1 cellular context compared by ENCODE assay signal in genomic region chr6:159013229-159013628, GRCh38.
A peak's percentile ranks its signal among the peaks of the same experiment; 100 is the strongest.
TF ChIP-seq lines count a peak whose summit lies in the region.

No MANE protein-coding gene starts in this region.

TF ChIP-seq in K562, 482 proteins besides CTCF, POLR2A, EP300 and RAD21 (continues in another document):
- TF ChIP-seq, protein P1, sequence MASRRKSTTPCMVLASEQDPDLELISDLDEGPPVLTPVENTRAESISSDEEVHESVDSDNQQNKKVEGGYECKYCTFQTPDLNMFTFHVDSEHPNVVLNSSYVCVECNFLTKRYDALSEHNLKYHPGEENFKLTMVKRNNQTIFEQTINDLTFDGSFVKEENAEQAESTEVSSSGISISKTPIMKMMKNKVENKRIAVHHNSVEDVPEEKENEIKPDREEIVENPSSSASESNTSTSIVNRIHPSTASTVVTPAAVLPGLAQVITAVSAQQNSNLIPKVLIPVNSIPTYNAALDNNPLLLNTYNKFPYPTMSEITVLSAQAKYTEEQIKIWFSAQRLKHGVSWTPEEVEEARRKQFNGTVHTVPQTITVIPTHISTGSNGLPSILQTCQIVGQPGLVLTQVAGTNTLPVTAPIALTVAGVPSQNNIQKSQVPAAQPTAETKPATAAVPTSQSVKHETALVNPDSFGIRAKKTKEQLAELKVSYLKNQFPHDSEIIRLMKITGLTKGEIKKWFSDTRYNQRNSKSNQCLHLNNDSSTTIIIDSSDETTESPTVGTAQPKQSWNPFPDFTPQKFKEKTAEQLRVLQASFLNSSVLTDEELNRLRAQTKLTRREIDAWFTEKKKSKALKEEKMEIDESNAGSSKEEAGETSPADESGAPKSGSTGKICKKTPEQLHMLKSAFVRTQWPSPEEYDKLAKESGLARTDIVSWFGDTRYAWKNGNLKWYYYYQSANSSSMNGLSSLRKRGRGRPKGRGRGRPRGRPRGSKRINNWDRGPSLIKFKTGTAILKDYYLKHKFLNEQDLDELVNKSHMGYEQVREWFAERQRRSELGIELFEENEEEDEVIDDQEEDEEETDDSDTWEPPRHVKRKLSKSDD (conservative IDR thresholded peaks at IDR 0.05; ENCODE audit: low read length), result no peak
- TF ChIP-seq ATF7 (IDR thresholded peaks at IDR 0.05), result peak; percentile 62; the same call in 1 of the 2 replicates
- TF ChIP-seq, protein P2, sequence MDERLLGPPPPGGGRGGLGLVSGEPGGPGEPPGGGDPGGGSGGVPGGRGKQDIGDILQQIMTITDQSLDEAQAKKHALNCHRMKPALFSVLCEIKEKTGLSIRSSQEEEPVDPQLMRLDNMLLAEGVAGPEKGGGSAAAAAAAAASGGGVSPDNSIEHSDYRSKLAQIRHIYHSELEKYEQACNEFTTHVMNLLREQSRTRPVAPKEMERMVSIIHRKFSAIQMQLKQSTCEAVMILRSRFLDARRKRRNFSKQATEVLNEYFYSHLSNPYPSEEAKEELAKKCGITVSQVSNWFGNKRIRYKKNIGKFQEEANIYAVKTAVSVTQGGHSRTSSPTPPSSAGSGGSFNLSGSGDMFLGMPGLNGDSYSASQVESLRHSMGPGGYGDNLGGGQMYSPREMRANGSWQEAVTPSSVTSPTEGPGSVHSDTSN (CRISPR knock-in tag; IDR thresholded peaks at IDR 0.05; ENCODE audit: low read depth), result no peak
- TF ChIP-seq, protein P2 (tag; conservative IDR thresholded peaks at IDR 0.05; ENCODE audit: low read depth), result peak; percentile 49; the same call in 1 of the 2 replicates
- TF ChIP-seq, protein P3, sequence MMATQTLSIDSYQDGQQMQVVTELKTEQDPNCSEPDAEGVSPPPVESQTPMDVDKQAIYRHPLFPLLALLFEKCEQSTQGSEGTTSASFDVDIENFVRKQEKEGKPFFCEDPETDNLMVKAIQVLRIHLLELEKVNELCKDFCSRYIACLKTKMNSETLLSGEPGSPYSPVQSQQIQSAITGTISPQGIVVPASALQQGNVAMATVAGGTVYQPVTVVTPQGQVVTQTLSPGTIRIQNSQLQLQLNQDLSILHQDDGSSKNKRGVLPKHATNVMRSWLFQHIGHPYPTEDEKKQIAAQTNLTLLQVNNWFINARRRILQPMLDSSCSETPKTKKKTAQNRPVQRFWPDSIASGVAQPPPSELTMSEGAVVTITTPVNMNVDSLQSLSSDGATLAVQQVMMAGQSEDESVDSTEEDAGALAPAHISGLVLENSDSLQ (IDR thresholded peaks at IDR 0.05), result peak; percentile 43; the same call in 1 of the 2 replicates
- peak; percentile 82 for TF ChIP-seq CEBPG (CRISPR knock-in tag; IDR thresholded peaks at IDR 0.05)
- TF ChIP-seq CEBPG (tag; conservative IDR thresholded peaks at IDR 0.05 in 1 of 2, IDR thresholded peaks at IDR 0.05 in 1 of 2), result peak; percentile 71 to 95
- no peak for TF ChIP-seq ZNF707 (CRISPR knock-in tag; conservative IDR thresholded peaks at IDR 0.05)
- TF ChIP-seq, protein P4, sequence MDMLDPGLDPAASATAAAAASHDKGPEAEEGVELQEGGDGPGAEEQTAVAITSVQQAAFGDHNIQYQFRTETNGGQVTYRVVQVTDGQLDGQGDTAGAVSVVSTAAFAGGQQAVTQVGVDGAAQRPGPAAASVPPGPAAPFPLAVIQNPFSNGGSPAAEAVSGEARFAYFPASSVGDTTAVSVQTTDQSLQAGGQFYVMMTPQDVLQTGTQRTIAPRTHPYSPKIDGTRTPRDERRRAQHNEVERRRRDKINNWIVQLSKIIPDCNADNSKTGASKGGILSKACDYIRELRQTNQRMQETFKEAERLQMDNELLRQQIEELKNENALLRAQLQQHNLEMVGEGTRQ (CRISPR knock-in tag; IDR thresholded peaks at IDR 0.05), result no peak
- TF ChIP-seq, protein P5, sequence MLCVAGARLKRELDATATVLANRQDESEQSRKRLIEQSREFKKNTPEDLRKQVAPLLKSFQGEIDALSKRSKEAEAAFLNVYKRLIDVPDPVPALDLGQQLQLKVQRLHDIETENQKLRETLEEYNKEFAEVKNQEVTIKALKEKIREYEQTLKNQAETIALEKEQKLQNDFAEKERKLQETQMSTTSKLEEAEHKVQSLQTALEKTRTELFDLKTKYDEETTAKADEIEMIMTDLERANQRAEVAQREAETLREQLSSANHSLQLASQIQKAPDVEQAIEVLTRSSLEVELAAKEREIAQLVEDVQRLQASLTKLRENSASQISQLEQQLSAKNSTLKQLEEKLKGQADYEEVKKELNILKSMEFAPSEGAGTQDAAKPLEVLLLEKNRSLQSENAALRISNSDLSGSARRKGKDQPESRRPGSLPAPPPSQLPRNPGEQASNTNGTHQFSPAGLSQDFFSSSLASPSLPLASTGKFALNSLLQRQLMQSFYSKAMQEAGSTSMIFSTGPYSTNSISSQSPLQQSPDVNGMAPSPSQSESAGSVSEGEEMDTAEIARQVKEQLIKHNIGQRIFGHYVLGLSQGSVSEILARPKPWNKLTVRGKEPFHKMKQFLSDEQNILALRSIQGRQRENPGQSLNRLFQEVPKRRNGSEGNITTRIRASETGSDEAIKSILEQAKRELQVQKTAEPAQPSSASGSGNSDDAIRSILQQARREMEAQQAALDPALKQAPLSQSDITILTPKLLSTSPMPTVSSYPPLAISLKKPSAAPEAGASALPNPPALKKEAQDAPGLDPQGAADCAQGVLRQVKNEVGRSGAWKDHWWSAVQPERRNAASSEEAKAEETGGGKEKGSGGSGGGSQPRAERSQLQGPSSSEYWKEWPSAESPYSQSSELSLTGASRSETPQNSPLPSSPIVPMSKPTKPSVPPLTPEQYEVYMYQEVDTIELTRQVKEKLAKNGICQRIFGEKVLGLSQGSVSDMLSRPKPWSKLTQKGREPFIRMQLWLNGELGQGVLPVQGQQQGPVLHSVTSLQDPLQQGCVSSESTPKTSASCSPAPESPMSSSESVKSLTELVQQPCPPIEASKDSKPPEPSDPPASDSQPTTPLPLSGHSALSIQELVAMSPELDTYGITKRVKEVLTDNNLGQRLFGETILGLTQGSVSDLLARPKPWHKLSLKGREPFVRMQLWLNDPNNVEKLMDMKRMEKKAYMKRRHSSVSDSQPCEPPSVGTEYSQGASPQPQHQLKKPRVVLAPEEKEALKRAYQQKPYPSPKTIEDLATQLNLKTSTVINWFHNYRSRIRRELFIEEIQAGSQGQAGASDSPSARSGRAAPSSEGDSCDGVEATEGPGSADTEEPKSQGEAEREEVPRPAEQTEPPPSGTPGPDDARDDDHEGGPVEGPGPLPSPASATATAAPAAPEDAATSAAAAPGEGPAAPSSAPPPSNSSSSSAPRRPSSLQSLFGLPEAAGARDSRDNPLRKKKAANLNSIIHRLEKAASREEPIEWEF (CRISPR knock-in tag; IDR thresholded peaks at IDR 0.05), result no peak
- TF ChIP-seq MYC (IDR thresholded peaks at IDR 0.05; ENCODE audit: low read depth, low read length), result peak; percentile 43; the same call in 1 of the 2 replicates
- no peak for TF ChIP-seq MYC (CRISPR knock-in tag; IDR thresholded peaks at IDR 0.05; ENCODE audit: borderline replicate concordance, low read depth)
- TF ChIP-seq, protein P6, sequence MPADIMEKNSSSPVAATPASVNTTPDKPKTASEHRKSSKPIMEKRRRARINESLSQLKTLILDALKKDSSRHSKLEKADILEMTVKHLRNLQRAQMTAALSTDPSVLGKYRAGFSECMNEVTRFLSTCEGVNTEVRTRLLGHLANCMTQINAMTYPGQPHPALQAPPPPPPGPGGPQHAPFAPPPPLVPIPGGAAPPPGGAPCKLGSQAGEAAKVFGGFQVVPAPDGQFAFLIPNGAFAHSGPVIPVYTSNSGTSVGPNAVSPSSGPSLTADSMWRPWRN (IDR thresholded peaks at IDR 0.05; ENCODE audit: low read depth), result no peak
- no peak for TF ChIP-seq HMBOX1 (IDR thresholded peaks at IDR 0.05)
- peak; percentile 36; the same call in 1 of the 2 replicates for TF ChIP-seq BACH1 (tag; IDR thresholded peaks at IDR 0.05)
- TF ChIP-seq TRIM24 (IDR thresholded peaks at IDR 0.05), result peak; percentile 19 to 64; a peak in 2 of 4 replicates
- no peak for TF ChIP-seq JUNB (CRISPR knock-in tag; conservative IDR thresholded peaks at IDR 0.05)
- no peak for TF ChIP-seq NELFE (IDR thresholded peaks at IDR 0.05; ENCODE audit: insufficient read depth, insufficient read length)
- peak; percentile 73 for TF ChIP-seq SPI1 (IDR thresholded peaks at IDR 0.05; ENCODE audit: borderline replicate concordance, low read depth, low read length)
- peak; percentile 72 for TF ChIP-seq ZNF589 (CRISPR knock-in tag; IDR thresholded peaks at IDR 0.05; ENCODE audit: low read depth)
- no peak for TF ChIP-seq BRD4 (IDR thresholded peaks at IDR 0.05)
- TF ChIP-seq SMAD4 (CRISPR knock-in tag; conservative IDR thresholded peaks at IDR 0.05), result 0 out of 2 replicates have a peak, but pooled peaks have one; percentile 12
- TF ChIP-seq NKRF (IDR thresholded peaks at IDR 0.05; ENCODE audit: borderline replicate concordance), result no peak
- no peak for TF ChIP-seq GTF3C2 (IDR thresholded peaks at IDR 0.05; ENCODE audit: borderline replicate concordance, extremely low read depth, insufficient read length)
- TF ChIP-seq ZNF639 (CRISPR knock-in tag; conservative IDR thresholded peaks at IDR 0.05 in 1 of 2, IDR thresholded peaks at IDR 0.05 in 1 of 2), result no peak
- TF ChIP-seq, protein P7, sequence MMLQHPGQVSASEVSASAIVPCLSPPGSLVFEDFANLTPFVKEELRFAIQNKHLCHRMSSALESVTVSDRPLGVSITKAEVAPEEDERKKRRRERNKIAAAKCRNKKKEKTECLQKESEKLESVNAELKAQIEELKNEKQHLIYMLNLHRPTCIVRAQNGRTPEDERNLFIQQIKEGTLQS (IDR thresholded peaks at IDR 0.05), result peak; percentile 62
- TF ChIP-seq, protein P7 (CRISPR knock-in tag; conservative IDR thresholded peaks at IDR 0.05), result no peak
- TF ChIP-seq HNRNPK (IDR thresholded peaks at IDR 0.05; ENCODE audit: low read depth, low read length, poor library complexity, severe bottlenecking), result no peak
- TF ChIP-seq BCOR (IDR thresholded peaks at IDR 0.05), result no peak
- TF ChIP-seq GABPA (tag; conservative IDR thresholded peaks at IDR 0.05; ENCODE audit: low read depth), result peak; percentile 71
- TF ChIP-seq, protein P8, sequence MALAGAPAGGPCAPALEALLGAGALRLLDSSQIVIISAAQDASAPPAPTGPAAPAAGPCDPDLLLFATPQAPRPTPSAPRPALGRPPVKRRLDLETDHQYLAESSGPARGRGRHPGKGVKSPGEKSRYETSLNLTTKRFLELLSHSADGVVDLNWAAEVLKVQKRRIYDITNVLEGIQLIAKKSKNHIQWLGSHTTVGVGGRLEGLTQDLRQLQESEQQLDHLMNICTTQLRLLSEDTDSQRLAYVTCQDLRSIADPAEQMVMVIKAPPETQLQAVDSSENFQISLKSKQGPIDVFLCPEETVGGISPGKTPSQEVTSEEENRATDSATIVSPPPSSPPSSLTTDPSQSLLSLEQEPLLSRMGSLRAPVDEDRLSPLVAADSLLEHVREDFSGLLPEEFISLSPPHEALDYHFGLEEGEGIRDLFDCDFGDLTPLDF (CRISPR knock-in tag; IDR thresholded peaks at IDR 0.05), result no peak
